ENCODE assay signal across 13 cellular contexts in the genomic region with DNA sequence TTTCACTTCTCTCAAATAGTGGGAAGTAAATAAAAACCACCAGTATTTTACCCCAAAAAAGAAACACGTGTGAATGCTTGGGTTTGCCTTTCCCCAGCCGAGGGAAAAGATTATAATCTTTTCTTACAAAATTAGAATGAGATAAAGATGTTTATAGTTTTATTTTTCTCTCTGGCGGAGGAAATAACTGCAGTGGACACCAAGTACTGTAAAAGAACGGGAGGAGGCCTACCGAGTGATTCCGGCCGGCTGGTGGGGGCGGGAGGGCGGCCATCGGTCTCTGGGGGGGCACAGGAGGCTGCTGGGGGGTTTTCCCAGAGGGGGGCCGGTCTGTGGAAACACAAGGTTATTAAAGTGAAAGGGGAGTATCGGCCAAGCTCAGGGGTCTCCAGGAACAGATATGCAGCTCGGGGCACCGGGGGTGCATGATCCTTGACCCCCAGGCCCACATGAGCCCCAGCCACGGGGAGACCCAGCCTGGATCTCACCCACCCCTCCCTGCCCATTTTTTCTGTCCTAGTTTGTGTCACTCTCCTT. TPM values are rescaled to one million over a fixed set of nuclear protein-coding genes. Genes with fewer than 3 reads are reported as not detected.
DNase-seq lines count a peak whose midpoint lies in the region; ATAC-seq and TF ChIP-seq lines count a peak whose summit lies in the region.
"Had no signal": no experiment of that assay in that cellular context is flagged by ENCODE, and none has a peak within 500 bp of the region (broad histone marks: within the 10 kb centered on the region; RNA-seq: fewer than 3 reads in every experiment).

No MANE protein-coding gene starts in this region.

- peak overlapping the region; percentile 98 for H3K27ac Mint-ChIP-seq in activated naive CD8-positive, alpha-beta T cell
- H3K27ac Mint-ChIP-seq in naive thymus-derived CD4-positive, alpha-beta T cell = peak overlapping the region; percentile 82 to 98 (median 93)

- H3K27me3 ChIP-seq in right atrium auricular region (no peaks in the 10 kb centered on the region), gastrocnemius medialis (no peaks in the 10 kb centered on the region)
- no peaks in the 10 kb centered on the region for H3K27me3 ChIP-seq in naive thymus-derived CD4-positive, alpha-beta T cell (ENCODE audit: control insufficient read depth in 2 of 2, insufficient read depth in 2 of 2, low read length in 2 of 2)

- H3K27ac ChIP-seq in right atrium auricular region = peak overlapping the region; percentile 21 to 45
- H3K27ac ChIP-seq in naive thymus-derived CD4-positive, alpha-beta T cell (ENCODE audit: low read depth, low read length) = peak overlapping the region; percentile 66
- peak overlapping the region in 1 of 4 donors; percentile 13 for H3K27ac ChIP-seq in gastrocnemius medialis

- H3K36me3 Mint-ChIP-seq in activated naive CD8-positive, alpha-beta T cell = peaks cover 34% of the 10 kb centered on the region
- H3K36me3 Mint-ChIP-seq in naive thymus-derived CD4-positive, alpha-beta T cell = peaks cover 8 to 76% (median 56%) of the 10 kb centered on the region in 5 donors

- CTCF ChIA-PET in naive thymus-derived CD4-positive, alpha-beta T cell (lab: Charles Lee) = interaction anchor here (0.7 to 20.9 kb wide), 15 partner anchors 8 to 1858 kb away, joined by 3 to 430 read pairs (median 7); partner anchors contain the start of gene LCP2

- no peak overlapping the region for H3K4me3 ChIP-seq in right atrium auricular region
- no peak overlapping the region for H3K4me3 ChIP-seq in naive thymus-derived CD4-positive, alpha-beta T cell (ENCODE audit: low read length)
- no peak overlapping the region for H3K4me3 ChIP-seq in gastrocnemius medialis
- H3K4me3 ChIP-seq: MG63 had no signal

- no peaks in the 10 kb centered on the region for H3K27me3 Mint-ChIP-seq in activated naive CD8-positive, alpha-beta T cell
- H3K27me3 Mint-ChIP-seq in naive thymus-derived CD4-positive, alpha-beta T cell = no peaks in the 10 kb centered on the region

- no peaks in the 10 kb centered on the region for H3K9me3 Mint-ChIP-seq in activated naive CD8-positive, alpha-beta T cell (ENCODE audit: low read depth)
- H3K9me3 Mint-ChIP-seq in naive thymus-derived CD4-positive, alpha-beta T cell = peaks cover 0 to 1% (median 0%) of the 10 kb centered on the region in 11 donors

- peak overlapping the region; percentile 79 for H3K4me3 Mint-ChIP-seq in activated naive CD8-positive, alpha-beta T cell
- peak overlapping the region; percentile 30 to 81 (median 74) for H3K4me3 Mint-ChIP-seq in naive thymus-derived CD4-positive, alpha-beta T cell

- H3K36me3 ChIP-seq in right atrium auricular region = no peaks in the 10 kb centered on the region
- H3K36me3 ChIP-seq in naive thymus-derived CD4-positive, alpha-beta T cell (ENCODE audit: control insufficient read depth in 2 of 3, insufficient read depth in 3 of 3, low read length in 3 of 3) = peaks cover 33 to 76% (median 56%) of the 10 kb centered on the region in 3 experiments
- H3K36me3 ChIP-seq in gastrocnemius medialis = no peaks in the 10 kb centered on the region
- H3K36me3 ChIP-seq: MG63 had no signal

- no peak for TF ChIP-seq CTCF in right atrium auricular region (IDR thresholded peaks at IDR 0.05)
- no peak for TF ChIP-seq CTCF in gastrocnemius medialis (IDR thresholded peaks at IDR 0.05 in 4 of 5, conservative IDR thresholded peaks at IDR 0.05 in 1 of 5)

- H3K4me1 ChIP-seq in right atrium auricular region (peaks cover 0 to 20% of the 10 kb centered on the region in 2 donors), gastrocnemius medialis (peaks cover 5 to 6% of the 10 kb centered on the region in 2 donors)
- peaks cover 69 to 73% of the 10 kb centered on the region in 2 donors for H3K4me1 ChIP-seq in naive thymus-derived CD4-positive, alpha-beta T cell (ENCODE audit: control insufficient read depth in 2 of 2, insufficient read depth in 2 of 2, low read length in 2 of 2)

- TF ChIP-seq POLR2A in gastrocnemius medialis (IDR thresholded peaks at IDR 0.05) = no peak

- ATAC-seq in left ventricle myocardium superior = no peak
- ATAC-seq in naive thymus-derived CD4-positive, alpha-beta T cell = no peak
- ATAC-seq in gastrocnemius medialis = no peak
- ATAC-seq in GM19452 (IDR thresholded peaks at IDR 0.05; ENCODE audit: unreplicated experiment) = no peak
- ATAC-seq in HG02763 (IDR thresholded peaks at IDR 0.05; ENCODE audit: unreplicated experiment) = no peak

- intact Hi-C loops in left ventricle myocardium superior (cut with micrococcal nuclease) (loop anchor here (5.0 to 10.0 kb wide), 2 partner anchors 77 to 154 kb away; no protein-coding TSS in a partner anchor), gastrocnemius medialis (cut with DNase I; ENCODE audit: low total_unique reads) (loop anchor here (1.0 to 5.0 kb wide), 3 partner anchors 41 to 152 kb away; no protein-coding TSS in a partner anchor)
- intact Hi-C loops in naive thymus-derived CD4-positive, alpha-beta T cell (cut with micrococcal nuclease) = loop anchor here (1.0 to 10.0 kb wide), 7 partner anchors 10 to 1907 kb away; partner anchors contain the start of genes FBXW11 (in 1 of the 2), LCP2 (in 1 of the 2) and SPDL1 (in 1 of the 2)

- H3K4me1 Mint-ChIP-seq in activated naive CD8-positive, alpha-beta T cell (ENCODE audit: low read depth) = peaks cover 91% of the 10 kb centered on the region
- peaks cover 62 to 100% (median 93%) of the 10 kb centered on the region in 7 donors for H3K4me1 Mint-ChIP-seq in naive thymus-derived CD4-positive, alpha-beta T cell

- no peaks in the 10 kb centered on the region for H3K9me3 ChIP-seq in right atrium auricular region
- no peaks in the 10 kb centered on the region for H3K9me3 ChIP-seq in naive thymus-derived CD4-positive, alpha-beta T cell (ENCODE audit: control insufficient read depth in 2 of 3, low read length in 3 of 3)
- no peaks in the 10 kb centered on the region for H3K9me3 ChIP-seq in gastrocnemius medialis
- H3K9me3 ChIP-seq: MG63 had no signal

- POLR2A ChIA-PET in naive thymus-derived CD4-positive, alpha-beta T cell (lab: Charles Lee) = interaction anchor here (0.7 to 6.1 kb wide), 14 partner anchors 8 to 70 kb away, joined by 3 to 95 read pairs (median 8); partner anchors contain the start of gene LCP2

- DNase-seq in right atrium auricular region (ENCODE audit: low spot score) (no peak), left ventricle myocardium superior (no peak), gastrocnemius medialis (no peak), C1 segment of cervical spinal cord (lab: John Stamatoyannopoulos, UW) (no peak)
- no peak for DNase-seq in naive thymus-derived CD4-positive, alpha-beta T cell
- DNase-seq: T1000 had no signal

- in situ Hi-C loops in gastrocnemius medialis (cut with MboI; ENCODE audit: low sequenced_read_pairs in 4 of 4) = loop anchor here in 1 of 4 donors (5.0 kb wide), 1 partner anchor 149 kb away; no protein-coding TSS in a partner anchor

RNA-seq across cellular contexts. Expression of gene LCP2, which starts 29.4 kb away (rescaled TPM):
- total RNA-seq in right atrium auricular region (1 to 10 TPM; 3.9 to 6.5 TPM), left ventricle myocardium superior (7.1 TPM), gastrocnemius medialis (1 to 10 TPM; 1.9 to 3.2 (median 2.3) TPM)
- total RNA-seq in naive thymus-derived CD4-positive, alpha-beta T cell = 100 to 1,000 TPM; 291 to 414 (median 306) TPM
- 100 to 1,000 TPM; 189 to 295 TPM for polyA plus RNA-seq in naive thymus-derived CD4-positive, alpha-beta T cell
- total RNA-seq: Calu3 had no signal

RNA-seq across cellular contexts. Expression of gene C5orf58, which starts 35.4 kb away (rescaled TPM):
- total RNA-seq in right atrium auricular region = not detected
- not detected for total RNA-seq in left ventricle myocardium superior
- total RNA-seq in naive thymus-derived CD4-positive, alpha-beta T cell = not detected
- 1 to 10 TPM; 1.6 to 2.0 TPM for polyA plus RNA-seq in naive thymus-derived CD4-positive, alpha-beta T cell
- total RNA-seq in gastrocnemius medialis = not detected
- total RNA-seq: Calu3, esophagus mucosa, left lobe of liver had no signal

Comparison
In these comparisons a context has a peak if more than half of its experiments do, and no peak if none do; other contexts are left out.
1. RNA of gene LCP2, which starts 29.4 kb away (total RNA-seq): 291 to 414 TPM in naive thymus-derived CD4-positive, alpha-beta T cell; 7.1 TPM in left ventricle myocardium superior (single experiment), 3.9 to 6.5 TPM in right atrium auricular region and 1.9 to 3.2 TPM in gastrocnemius medialis; every median in the first group is over 10 times any median in the second.